Comparison of ENCODE assay signal across 29 cellular contexts in the genomic region with DNA sequence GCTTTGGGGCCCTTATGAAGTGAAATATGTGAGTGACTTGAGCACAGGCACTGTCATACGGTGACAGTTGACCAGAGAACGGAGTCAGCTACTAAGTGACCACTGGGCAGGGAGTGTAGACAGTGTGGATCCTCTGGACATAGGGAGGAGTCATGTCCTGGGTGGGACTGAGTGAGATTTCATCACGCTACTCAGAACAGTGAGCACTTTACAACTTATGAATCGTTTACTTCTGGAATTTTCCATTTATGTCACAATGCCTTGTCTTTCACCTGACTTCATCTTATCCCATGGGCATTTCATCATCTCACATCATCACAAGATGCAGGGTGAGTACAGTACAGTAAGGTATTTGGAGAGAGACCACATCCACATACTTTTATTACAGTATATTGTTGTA. TPM values are rescaled to one million over a fixed set of nuclear protein-coding genes. Genes with fewer than 3 reads are reported as not detected.
A peak's percentile ranks its signal among the peaks of the same experiment; 100 is the strongest.
DNase-seq lines count a peak whose midpoint lies in the region; ATAC-seq and TF ChIP-seq lines count a peak whose summit lies in the region.
"Had no signal": no experiment of that assay in that cellular context is flagged by ENCODE, and none has a peak within 500 bp of the region (broad histone marks: within the 10 kb centered on the region; RNA-seq: fewer than 3 reads in every experiment).

No MANE protein-coding gene starts in this region.

- no peak overlapping the region for H3K18ac ChIP-seq in mesenchymal stem cell (ENCODE audit: low read depth in 1 of 2, low read length in 2 of 2)

- no peaks in the 10 kb centered on the region for H3K36me3 Mint-ChIP-seq in stimulated activated effector memory CD8-positive, alpha-beta T cell treated with anti-CD3 and anti-CD28 coated beads, Interleukin-12 subunit alpha, Interleukin-12 subunit beta, amount 100 ng/mL, for 72 hours
- H3K36me3 Mint-ChIP-seq: activated naive CD4-positive, alpha-beta T cell treated with anti-CD3 and anti-CD28 coated beads, Interleukin-2, amount 50 U/mL, for 72 hours had no signal

- H3K4me3 ChIP-seq in AG10803 (ENCODE audit: low read length) (no peak overlapping the region), RWPE2 (ENCODE audit: severe bottlenecking) (no peak overlapping the region), mesenchymal stem cell (ENCODE audit: insufficient read depth in 1 of 2, low read depth in 1 of 2, low read length in 2 of 2) (no peak overlapping the region)
- H3K4me3 ChIP-seq: BLaER1, dorsolateral prefrontal cortex, heart left ventricle, stomach, thyroid gland had no signal

- peaks cover 5% of the 10 kb centered on the region for H3K9me3 Mint-ChIP-seq in stimulated activated effector memory CD8-positive, alpha-beta T cell treated with anti-CD3 and anti-CD28 coated beads, Interleukin-12 subunit alpha, Interleukin-12 subunit beta, amount 100 ng/mL, for 72 hours
- H3K9me3 Mint-ChIP-seq: activated CD8-positive, alpha-beta T cell treated with anti-CD3 and anti-CD28 coated beads for 36 hours; activated T-helper 2 cell treated with anti-CD3 and anti-CD28 coated beads, Interferon-gamma antibody, Interleukin-2, Interleukin-4, amounts not matched to agents 10 μg/mL and 5 μg/mL and 100 μg/mL, durations not matched to agents 14 hours and 24 hours and 36 hours; neural crest cell had no signal

- H3K4me1 ChIP-seq in RWPE2 (ENCODE audit: insufficient read depth, poor library complexity, severe bottlenecking), result no peaks in the 10 kb centered on the region
- peaks cover 26% of the 10 kb centered on the region for H3K4me1 ChIP-seq in mesenchymal stem cell (ENCODE audit: control insufficient read depth, insufficient read depth, low read depth, low read length)
- H3K4me1 ChIP-seq: BLaER1 had no signal

- H2AFZ ChIP-seq in mesenchymal stem cell (ENCODE audit: low read depth, low read length), result no peak overlapping the region

- H2AK5ac ChIP-seq in mesenchymal stem cell (ENCODE audit: low read length, severe bottlenecking), result peak overlapping the region; percentile 81

- H3K4ac ChIP-seq in mesenchymal stem cell (ENCODE audit: low read depth in 1 of 2, low read length in 2 of 2), result no peak overlapping the region

- H3K27me3 ChIP-seq in RWPE2 (ENCODE audit: insufficient read depth, poor library complexity, severe bottlenecking), result no peaks in the 10 kb centered on the region
- no peaks in the 10 kb centered on the region for H3K27me3 ChIP-seq in mesenchymal stem cell (ENCODE audit: control insufficient read depth in 1 of 2, insufficient read depth in 1 of 2, low read length in 2 of 2)
- H3K27me3 ChIP-seq: BLaER1, dorsolateral prefrontal cortex, heart left ventricle, stomach, thyroid gland had no signal

- ATAC-seq in RWPE2 (ENCODE audit: low read depth), result peak; percentile 36; the same call in 2 of the 3 replicates
- ATAC-seq in stimulated activated effector memory CD8-positive, alpha-beta T cell treated with anti-CD3 and anti-CD28 coated beads, Interleukin-12 subunit alpha, Interleukin-12 subunit beta, amount 100 ng/mL, for 72 hours, result no peak
- no peak for ATAC-seq in activated CD4-positive, CD25-positive, alpha-beta regulatory T cell treated with anti-CD3 and anti-CD28 coated beads, Interleukin-2, amount 50 U/mL, for 24 hours
- ATAC-seq: activated CD8-positive, alpha-beta T cell treated with anti-CD3 and anti-CD28 coated beads for 36 hours; activated naive CD4-positive, alpha-beta T cell treated with anti-CD3 and anti-CD28 coated beads, Interleukin-2, amount 50 U/mL, for 72 hours; HCT116 had no signal

- DNase-seq in AG10803 (ENCODE audit: low read depth), result peak; percentile 52
- DNase-seq in RWPE2 (ENCODE audit: low spot score), result no peak
- DNase-seq in fibroblast of gingiva (ENCODE audit: low read depth), result peak; percentile 26
- DNase-seq in mesenchymal stem cell, result peak; percentile 61
- DNase-seq in stimulated activated effector memory CD8-positive, alpha-beta T cell treated with anti-CD3 and anti-CD28 coated beads, Interleukin-12 subunit alpha, Interleukin-12 subunit beta, amount 100 ng/mL, for 72 hours (ENCODE audit: low spot score in 2 of 2), result no peak
- DNase-seq in cortex of kidney (lab: John Stamatoyannopoulos, UW), result no peak
- no peak for DNase-seq in NCI-H2171 treated with DMSO at 0.1 percent for 48 hours (lab: John Stamatoyannopoulos, UW)
- DNase-seq: ACHN; activated CD4-positive, alpha-beta T cell treated with anti-CD3 and anti-CD28 coated beads for 1 hour; activated CD8-positive, alpha-beta T cell treated with anti-CD3 and anti-CD28 coated beads for 36 hours; anterior cingulate cortex; caudate nucleus; DMS79; dorsolateral prefrontal cortex; heart left ventricle; NCI-H1436; NCI-H2081 treated with DMSO at 0.1 percent for 48 hours; NCI-H446; NCI-H82; stomach; T-helper 1 cell; thyroid gland had no signal

- H3K36me3 ChIP-seq in RWPE2 (ENCODE audit: low read depth) (no peaks in the 10 kb centered on the region), mesenchymal stem cell (ENCODE audit: control insufficient read depth in 1 of 2, insufficient read depth in 2 of 2, low read depth in 1 of 2, low read length in 2 of 2) (no peaks in the 10 kb centered on the region)
- H3K36me3 ChIP-seq: BLaER1, heart left ventricle, stomach, thyroid gland had no signal

- H3K4me3 Mint-ChIP-seq in stimulated activated effector memory CD8-positive, alpha-beta T cell treated with anti-CD3 and anti-CD28 coated beads, Interleukin-12 subunit alpha, Interleukin-12 subunit beta, amount 100 ng/mL, for 72 hours, result no peak overlapping the region
- H3K4me3 Mint-ChIP-seq: activated CD8-positive, alpha-beta T cell treated with anti-CD3 and anti-CD28 coated beads for 36 hours; neural crest cell had no signal

- H3K27ac Mint-ChIP-seq in stimulated activated effector memory CD8-positive, alpha-beta T cell treated with anti-CD3 and anti-CD28 coated beads, Interleukin-12 subunit alpha, Interleukin-12 subunit beta, amount 100 ng/mL, for 72 hours, result no peak overlapping the region
- H3K27ac Mint-ChIP-seq: activated CD8-positive, alpha-beta T cell treated with anti-CD3 and anti-CD28 coated beads for 36 hours; activated naive CD4-positive, alpha-beta T cell treated with anti-CD3 and anti-CD28 coated beads, Interleukin-2, amount 50 U/mL, for 72 hours; activated T-helper 2 cell treated with anti-CD3 and anti-CD28 coated beads, Interferon-gamma antibody, Interleukin-2, Interleukin-4, amounts not matched to agents 10 μg/mL and 5 μg/mL and 100 μg/mL, durations not matched to agents 14 hours and 24 hours and 36 hours had no signal

- H3K27ac ChIP-seq in RWPE2 (ENCODE audit: poor library complexity, severe bottlenecking) (no peak overlapping the region), mesenchymal stem cell (ENCODE audit: low read length, poor library complexity, severe bottlenecking) (no peak overlapping the region)
- H3K27ac ChIP-seq: BLaER1, dorsolateral prefrontal cortex, heart left ventricle, KMS-11, stomach, thyroid gland had no signal

- H2BK12ac ChIP-seq in mesenchymal stem cell (ENCODE audit: low read length in 2 of 2), result peak overlapping the region in 1 of 2 experiments; percentile 1

- no peak overlapping the region for H2BK5ac ChIP-seq in mesenchymal stem cell (ENCODE audit: low read depth, low read length, poor library complexity, severe bottlenecking)

- peak overlapping the region; percentile 46 for H3K9ac ChIP-seq in mesenchymal stem cell (ENCODE audit: low read length)
- H3K9ac ChIP-seq: BLaER1, KMS-11 had no signal

- no peak overlapping the region for H3K14ac ChIP-seq in mesenchymal stem cell (ENCODE audit: low read length in 2 of 2)

- no peak overlapping the region for H3K23ac ChIP-seq in mesenchymal stem cell (ENCODE audit: low read length in 2 of 2)

- H3K79me1 ChIP-seq in mesenchymal stem cell (replicated peaks; ENCODE audit: low read length, poor library complexity, severe bottlenecking), result peaks cover 10% of the 10 kb centered on the region

- WGBS in mesenchymal stem cell, result 100% methylated on average over 2 of the region's 4 CpGs

- no peak overlapping the region for H4K91ac ChIP-seq in mesenchymal stem cell (ENCODE audit: low read length)

- H2BK120ac ChIP-seq in mesenchymal stem cell (ENCODE audit: low read depth, low read length), result no peak overlapping the region

- no peak overlapping the region for H2BK15ac ChIP-seq in mesenchymal stem cell (ENCODE audit: low read depth, poor library complexity, severe bottlenecking)

- TF ChIP-seq CTCF in AG10803 (conservative IDR thresholded peaks at IDR 0.05; ENCODE audit: low read length), result no peak
- TF ChIP-seq CTCF in RWPE2 (IDR thresholded peaks at IDR 0.05; ENCODE audit: poor library complexity, severe bottlenecking), result no peak

- H3K4me1 Mint-ChIP-seq in stimulated activated effector memory CD8-positive, alpha-beta T cell treated with anti-CD3 and anti-CD28 coated beads, Interleukin-12 subunit alpha, Interleukin-12 subunit beta, amount 100 ng/mL, for 72 hours, result no peaks in the 10 kb centered on the region

- no peak overlapping the region for H4K8ac ChIP-seq in mesenchymal stem cell (ENCODE audit: low read length)

- no peaks in the 10 kb centered on the region for H3K9me3 ChIP-seq in RWPE2 (ENCODE audit: severe bottlenecking)
- H3K9me3 ChIP-seq in mesenchymal stem cell (ENCODE audit: control insufficient read depth, low read length), result no peaks in the 10 kb centered on the region
- H3K9me3 ChIP-seq: heart left ventricle, stomach, thyroid gland had no signal

- H3K4me2 ChIP-seq in mesenchymal stem cell (ENCODE audit: low read length, poor library complexity, severe bottlenecking), result no peak overlapping the region
- H3K4me2 ChIP-seq: BLaER1, KMS-11 had no signal

RNA-seq across cellular contexts. Expression of a gene that starts 29.0 kb away (rescaled TPM):
- 57.5 TPM for polyA plus RNA-seq in mesenchymal stem cell (2013, experiment 1 of 2)
- 57.1 TPM for polyA plus RNA-seq in mesenchymal stem cell (2013, experiment 2 of 2)

Comparison
In these comparisons a context has a peak if more than half of its experiments do, and no peak if none do; other contexts are left out.
1. DNase-seq: peak in AG10803 (single experiment), fibroblast of gingiva (single experiment) and mesenchymal stem cell (single experiment); none in RWPE2 (single experiment), stimulated activated effector memory CD8-positive, alpha-beta T cell treated with anti-CD3 and anti-CD28 coated beads, Interleukin-12 subunit alpha, Interleukin-12 subunit beta, amount 100 ng/mL, for 72 hours (0 of 2), cortex of kidney (single experiment) and NCI-H2171 treated with DMSO at 0.1 percent for 48 hours (single experiment).